Comparison of ENCODE assay signal across 1 cellular context in genomic region chr16:57372372-57373116, GRCh38.
TF ChIP-seq lines count a peak whose summit lies in the region.

Gene CX3CL1 (plus strand): TSS chr16:57372490. CDS start chr16:57372569, 79 bp downstream.

TF ChIP-seq in HepG2, 621 proteins besides CTCF, POLR2A, EP300 and RAD21 (continued from another document):
- TF ChIP-seq PAXIP1 (CRISPR knock-in tag; conservative IDR thresholded peaks at IDR 0.05): peak; percentile 99
- no peak for TF ChIP-seq DBP (CRISPR knock-in tag; IDR thresholded peaks at IDR 0.05; ENCODE audit: not compliant biosample characterization)
- peak; percentile 97 for TF ChIP-seq NCOR1 (IDR thresholded peaks at IDR 0.05; ENCODE audit: borderline replicate concordance, low read length)
- peak; percentile 91; the same call in 1 of the 2 replicates for TF ChIP-seq ARID5B (CRISPR knock-in tag; IDR thresholded peaks at IDR 0.05)
- TF ChIP-seq ZNF558 (CRISPR knock-in tag; IDR thresholded peaks at IDR 0.05; ENCODE audit: borderline replicate concordance): no peak
